ENCODE assay signal across 8 cellular contexts in genomic region chr12:1605129-1606020, GRCh38. TPM values are rescaled to one million over a fixed set of nuclear protein-coding genes. Genes with fewer than 3 reads are reported as not detected.
DNase-seq lines count a peak whose midpoint lies in the region; FAIRE-seq and TF ChIP-seq lines count a peak whose summit lies in the region.

No MANE protein-coding gene starts in this region.

- TF ChIP-seq CTCF in AG09319 (IDR thresholded peaks at IDR 0.05; ENCODE audit: low read depth, low read length) (peak; percentile 70), epithelial cell of proximal tubule (conservative IDR thresholded peaks at IDR 0.05; ENCODE audit: low read depth, low read length) (peak; percentile 80)

- H3K4me3 ChIP-seq in epithelial cell of proximal tubule (ENCODE audit: low read depth, low read length) = peak overlapping the region; percentile 55

- peak; percentile 92 for DNase-seq in AG09319 (ENCODE audit: extremely low read depth, low read depth)
- no peak for DNase-seq in GM18507 (ENCODE audit: extremely low spot score, insufficient read length, low read depth)
- peak; percentile 66 for DNase-seq in HPDE6-E6E7 (ENCODE audit: extremely low spot score)
- DNase-seq in NOMO-1 (lab: John Stamatoyannopoulos, UW; ENCODE audit: unreplicated experiment in 2 of 2) = peak; percentile 58 to 70
- DNase-seq in activated T-cell treated with anti-CD3 and anti-CD28 coated beads for 24 hours (ENCODE audit: low read depth) = peak; percentile 38
- peak; percentile 63 for DNase-seq in epithelial cell of proximal tubule (ENCODE audit: low read depth)
- peak; percentile 80 for DNase-seq in midbrain (lab: John Stamatoyannopoulos, UW)
- peak; percentile 92 for DNase-seq in superior temporal gyrus (ENCODE audit: extremely low spot score)

- FAIRE-seq in GM18507 (lab: Jason Lieb, UNC) = peak; percentile 92

RNA-seq across cellular contexts. Expression of gene FBXL14, which starts 11.0 kb away (rescaled TPM):
- total RNA-seq in epithelial cell of proximal tubule = 5.5 and 10.6 TPM in 2 replicates

RNA-seq across cellular contexts. Expression of gene WNT5B, which starts 23.7 kb away (rescaled TPM):
- 6.6 and 51.0 TPM in 2 replicates for total RNA-seq in epithelial cell of proximal tubule
